ENCODE assay signal across 7 cellular contexts in genomic region chr12:14395059-14395778, GRCh38. TPM values are rescaled to one million over a fixed set of nuclear protein-coding genes. Genes with fewer than 3 reads are reported as not detected.
DNase-seq lines count a peak whose midpoint lies in the region; ATAC-seq and TF ChIP-seq lines count a peak whose summit lies in the region.

No MANE protein-coding gene starts in this region.

- H3K9me3 ChIP-seq in iPS-20b (ENCODE audit: insufficient read depth, low read depth, low read length) (no peaks in the 10 kb centered on the region), vagina (no peaks in the 10 kb centered on the region)

- ATAC-seq in GM19043 (IDR thresholded peaks at IDR 0.05; ENCODE audit: low read depth, unreplicated experiment) (peak; percentile 34), HG02840 (IDR thresholded peaks at IDR 0.05; ENCODE audit: low FRiP score, unreplicated experiment) (peak; percentile 44)

- TF ChIP-seq POLR2A in Raji (IDR thresholded peaks at IDR 0.05; ENCODE audit: insufficient read depth, low read depth, low read length) (0 out of 2 replicates have a peak, but pooled peaks have one; percentile 23), vagina (IDR thresholded peaks at IDR 0.05) (no peak)

- H3K27me3 ChIP-seq in iPS-20b (ENCODE audit: insufficient read depth, low read length): no peaks in the 10 kb centered on the region
- no peaks in the 10 kb centered on the region for H3K27me3 ChIP-seq in vagina

- 0 out of 2 replicates have a peak, but pooled peaks cover 2% of the 10 kb centered on the region for H3K36me3 ChIP-seq in iPS-20b (ENCODE audit: insufficient read depth, low read depth, low read length)
- H3K36me3 ChIP-seq in vagina: no peaks in the 10 kb centered on the region

- DNase-seq in vagina (ENCODE audit: extremely low spot score in 2 of 2): no peak
- DNase-seq in NCI-H748 treated with DMSO at 0.1 percent for 48 hours (lab: John Stamatoyannopoulos, UW): no peak
- DNase-seq in NCI-H2081 (lab: John Stamatoyannopoulos, UW): no peak

- TF ChIP-seq CTCF in vagina (IDR thresholded peaks at IDR 0.05): no peak

- H3K4me1 ChIP-seq in iPS-20b (ENCODE audit: insufficient read depth, low read length) (peaks cover 55% of the 10 kb centered on the region), vagina (peaks cover 52% of the 10 kb centered on the region)

- H3K9ac ChIP-seq in iPS-20b (ENCODE audit: low read depth, low read length): peak overlapping the region; percentile 14; the same call in 1 of the 2 replicates

- H3K27ac ChIP-seq in iPS-20b (ENCODE audit: low read length) (no peak overlapping the region), vagina (peak overlapping the region; percentile 40)

- H3K4me3 ChIP-seq in iPS-20b (ENCODE audit: low read length) (no peak overlapping the region), vagina (peak overlapping the region in 1 of 2 donors; percentile 7)

- intact Hi-C loops in vagina (cut with DNase I): no loop called here

RNA-seq across cellular contexts. Expression of gene ATF7IP, which starts 29.7 kb away (rescaled TPM):
- 46.4 TPM for total RNA-seq in vagina
